In genomic region chr11:101916422-101916821, GRCh38 we compare ENCODE assay signal across 10 cellular contexts. TPM values are rescaled to one million over a fixed set of nuclear protein-coding genes. Genes with fewer than 3 reads are reported as not detected.
DNase-seq lines count a peak whose midpoint lies in the region; ATAC-seq and TF ChIP-seq lines count a peak whose summit lies in the region.
"Had no signal": no experiment of that assay in that cellular context is flagged by ENCODE, and none has a peak within 500 bp of the region (broad histone marks: within the 10 kb centered on the region; RNA-seq: fewer than 3 reads in every experiment).

Gene ANGPTL5, minus strand, starts transcription at chr11:101916522. Its CDS starts 8,613 bp downstream, at chr11:101907909.

- no peak for TF ChIP-seq POLR2A in gastroesophageal sphincter (IDR thresholded peaks at IDR 0.05)

- DNase-seq in skeletal muscle cell (ENCODE audit: low read depth) (no peak), HuH-7 (ENCODE audit: low spot score) (no peak)
- DNase-seq in activated CD4-positive, alpha-beta T cell treated with anti-CD3 and anti-CD28 coated beads, Interleukin-2, amount 50 U/mL, for 1 hour = no peak
- DNase-seq: activated CD4-positive, alpha-beta T cell treated with anti-CD3 and anti-CD28 coated beads for 48 hours; stimulated activated CD4-positive, alpha-beta T cell treated with anti-CD3 and anti-CD28 coated beads, Interleukin-4, amount 100 ng/mL, for 24 hours had no signal

- peaks cover 0 to 4% of the 10 kb centered on the region in 2 donors for H3K36me3 ChIP-seq in gastroesophageal sphincter

- TF ChIP-seq EP300 in gastroesophageal sphincter (IDR thresholded peaks at IDR 0.05) = no peak

- H3K27ac ChIP-seq in gastroesophageal sphincter = peak within 1 kb of the TSS; percentile 77 to 94 (median 88)

- 50 to 73% methylated on average over 1 to 2 of the region's 2 CpGs for whole genome bisulfite sequencing in gastroesophageal sphincter (ENCODE audit: low coverage in 1 of 2), 2 donors

- H3K4me3 ChIP-seq in GM08714 (ENCODE audit: low read length) = peak within 1 kb of the TSS; percentile 44; the same call in 1 of the 2 replicates
- peak within 1 kb of the TSS; percentile 74 for H3K4me3 ChIP-seq in WI38 (ENCODE audit: low read depth, low read length)
- H3K4me3 ChIP-seq in gastroesophageal sphincter = peak within 1 kb of the TSS; percentile 75 to 92
- peak within 1 kb of the TSS; percentile 72 for H3K4me3 ChIP-seq in skeletal muscle cell (ENCODE audit: low read depth, low read length)

- no peaks in the 10 kb centered on the region for H3K9me3 ChIP-seq in gastroesophageal sphincter

- peaks cover 5 to 37% (median 7%) of the 10 kb centered on the region in 3 donors for H3K4me1 ChIP-seq in gastroesophageal sphincter

- H3K27me3 ChIP-seq in gastroesophageal sphincter = no peaks in the 10 kb centered on the region

- TF ChIP-seq CTCF in WI38 (IDR thresholded peaks at IDR 0.05; ENCODE audit: low read depth, low read length) (no peak), gastroesophageal sphincter (IDR thresholded peaks at IDR 0.05) (no peak)

- ATAC-seq in gastroesophageal sphincter (no peak), HG03025 (IDR thresholded peaks at IDR 0.05; ENCODE audit: low FRiP score, unreplicated experiment) (no peak), GM19397 (IDR thresholded peaks at IDR 0.05; ENCODE audit: unreplicated experiment) (no peak)

RNA-seq across cellular contexts. Expression of gene ANGPTL5, which starts in this region (rescaled TPM):
- under 1 TPM in 3 of 4 donors, not detected in 1; 0.12 to 0.62 (median 0.57) TPM for total RNA-seq in gastroesophageal sphincter
